Comparison of ENCODE assay signal across 8 cellular contexts in the genomic region with DNA sequence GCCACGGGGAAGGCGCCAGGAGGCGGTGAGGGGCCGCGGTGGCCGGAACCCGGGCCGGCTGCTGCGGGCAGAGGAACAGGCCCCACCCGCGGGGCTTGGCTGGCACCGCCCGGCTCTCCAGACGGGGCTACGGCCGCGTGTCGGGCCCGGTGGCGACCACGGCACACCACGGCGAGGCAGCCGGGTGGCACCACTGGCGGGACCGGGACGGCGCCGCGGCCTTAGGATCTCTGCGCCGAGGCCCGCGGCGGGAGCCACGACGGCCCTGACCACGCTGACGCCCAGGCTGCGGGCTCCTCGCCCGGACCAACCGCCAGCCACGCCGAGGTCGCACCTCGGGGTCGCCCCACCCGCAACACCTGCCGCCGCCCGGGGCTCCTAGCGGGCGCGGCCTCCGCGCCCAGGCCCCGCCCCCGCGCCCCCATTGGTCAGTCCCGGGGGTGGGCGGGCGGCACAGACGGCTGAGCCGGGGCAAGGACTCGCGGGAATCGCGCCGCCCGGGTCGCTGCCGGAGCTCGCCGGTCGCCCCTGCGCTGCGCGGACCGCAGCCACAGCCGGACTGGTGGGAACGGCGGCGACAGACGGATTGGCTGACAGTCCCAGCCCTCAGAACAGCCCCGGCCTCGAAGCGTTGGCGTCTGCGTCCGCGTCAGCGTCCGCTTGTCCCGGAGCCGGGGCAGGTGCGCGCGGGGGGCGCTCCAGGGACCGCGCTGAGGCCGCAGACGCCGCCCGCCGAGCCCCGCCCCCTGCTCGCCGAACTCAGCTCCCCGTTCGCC. TPM values are rescaled to one million over a fixed set of nuclear protein-coding genes. Genes with fewer than 3 reads are reported as not detected.
DNase-seq lines count a peak whose midpoint lies in the region; ATAC-seq and TF ChIP-seq lines count a peak whose summit lies in the region.

TSS of gene BMP8A (plus strand) at position 491 of the 776 bp plus-strand sequence. CDS start 356 bp downstream, outside the sequence.

- H3K27me3 ChIP-seq in H7 (ENCODE audit: control insufficient read depth, insufficient read depth, low read length) (peaks cover 54% of the 10 kb centered on the region), WERI-Rb-1 (ENCODE audit: insufficient read depth, low read depth, severe bottlenecking) (peaks cover 13% of the 10 kb centered on the region), breast epithelium (peaks cover 0 to 7% of the 10 kb centered on the region in 2 donors), left lung (peaks cover 9 to 55% of the 10 kb centered on the region in 2 donors)

- no peak for TF ChIP-seq CTCF in WERI-Rb-1 (IDR thresholded peaks at IDR 0.05; ENCODE audit: low read depth, low read length)
- no peak for TF ChIP-seq CTCF in breast epithelium (IDR thresholded peaks at IDR 0.05)
- no peak for TF ChIP-seq CTCF in left lung (IDR thresholded peaks at IDR 0.05)

- H3K36me3 ChIP-seq in H7 (replicated peaks; ENCODE audit: control insufficient read depth, insufficient read depth, low read length) (peaks cover under 1% of the 10 kb centered on the region; the same call in 1 of the 2 replicates), WERI-Rb-1 (peaks cover 7% of the 10 kb centered on the region), breast epithelium (no peaks in the 10 kb centered on the region), left lung (peaks cover 0 to 16% of the 10 kb centered on the region in 2 donors)

- intact Hi-C loops in breast epithelium (cut with DNase I; ENCODE audit: low total_unique reads), result no loop called here
- intact Hi-C loops in left lung (cut with DNase I), result no loop called here

- no peak within 1 kb of the TSS for H3K27ac ChIP-seq in WERI-Rb-1
- H3K27ac ChIP-seq in breast epithelium, result no peak within 1 kb of the TSS
- H3K27ac ChIP-seq in left lung, result no peak within 1 kb of the TSS

- H3K4me3 ChIP-seq in H7 (ENCODE audit: insufficient read depth, low read depth, low read length) (peak within 1 kb of the TSS; percentile 59), WERI-Rb-1 (ENCODE audit: low read depth, low read length) (peak within 1 kb of the TSS; percentile 47), breast epithelium (peak within 1 kb of the TSS; percentile 17 to 75 (median 52)), left lung (peak within 1 kb of the TSS; percentile 41 to 53)

- H3K4me1 ChIP-seq in breast epithelium, result peaks cover 0 to 8% of the 10 kb centered on the region in 2 donors
- peaks cover 5 to 22% of the 10 kb centered on the region in 2 donors for H3K4me1 ChIP-seq in left lung

- in situ Hi-C loops in G401 (cut with HindIII; ENCODE audit: low sequenced_read_pairs), result no loop called here

- TF ChIP-seq POLR2A in breast epithelium (IDR thresholded peaks at IDR 0.05), result no peak

- ATAC-seq in left lung, result peak; percentile 95

- H3K9me3 ChIP-seq in WERI-Rb-1 (ENCODE audit: severe bottlenecking) (no peaks in the 10 kb centered on the region), breast epithelium (no peaks in the 10 kb centered on the region), left lung (no peaks in the 10 kb centered on the region)

- DNase-seq in G401 (ENCODE audit: low spot score) (peak; percentile 28), H7 (peak; percentile 98), NCI-H146 (lab: John Stamatoyannopoulos, UW) (peak; percentile 85), WERI-Rb-1 (peak; percentile 75), breast epithelium (ENCODE audit: low spot score in 2 of 2) (no peak), left lung (peak; percentile 65 to 91), OCI-M2 (lab: John Stamatoyannopoulos, UW; ENCODE audit: unreplicated experiment) (no peak)
- DNase-seq in stimulated activated CD4-positive, alpha-beta T cell treated with anti-CD3 and anti-CD28 coated beads, TNF-alpha, amount 100 ng/mL, for 4 hours (ENCODE audit: low read depth in 3 of 3), result peak; percentile 54 to 61 (median 55)

RNA-seq across cellular contexts. Expression of gene BMP8A, which starts in this region (rescaled TPM):
- not detected in 2 replicates for total RNA-seq in G401 (2014; rRNA removed; shearing (Covaris generic))
- 0.07 and 0.81 TPM in 2 replicates for total RNA-seq in H7 (2014; rRNA removed; shearing (Covaris generic))
- total RNA-seq in breast epithelium (under 1 TPM in 1 of 3 donors, not detected in 2; 0.33 TPM), left lung (under 1 TPM; 0.73 to 0.82 TPM)

Comparison
In these comparisons a context has a peak if more than half of its experiments do, and no peak if none do; other contexts are left out.
1. Peak in DNase-seq in G401; RNA of the gene not detected or under 1 TPM.
2. Peak in DNase-seq and H3K4me3 ChIP-seq in H7; RNA of the gene not detected or under 1 TPM.
3. Peak in DNase-seq, ATAC-seq and H3K4me3 ChIP-seq in left lung; RNA of the gene not detected or under 1 TPM.
4. DNase-seq: peak in NCI-H146 (single experiment), WERI-Rb-1 (single experiment) and stimulated activated CD4-positive, alpha-beta T cell treated with anti-CD3 and anti-CD28 coated beads, TNF-alpha, amount 100 ng/mL, for 4 hours (3 of 3); none in breast epithelium (0 of 2) and OCI-M2 (single experiment).
5. Peak in every context shown above with its lines, with median percentiles within 50 percentile points of each other: H3K4me3 ChIP-seq.